ENCODE assay signal across 8 cellular contexts in the genomic region with DNA sequence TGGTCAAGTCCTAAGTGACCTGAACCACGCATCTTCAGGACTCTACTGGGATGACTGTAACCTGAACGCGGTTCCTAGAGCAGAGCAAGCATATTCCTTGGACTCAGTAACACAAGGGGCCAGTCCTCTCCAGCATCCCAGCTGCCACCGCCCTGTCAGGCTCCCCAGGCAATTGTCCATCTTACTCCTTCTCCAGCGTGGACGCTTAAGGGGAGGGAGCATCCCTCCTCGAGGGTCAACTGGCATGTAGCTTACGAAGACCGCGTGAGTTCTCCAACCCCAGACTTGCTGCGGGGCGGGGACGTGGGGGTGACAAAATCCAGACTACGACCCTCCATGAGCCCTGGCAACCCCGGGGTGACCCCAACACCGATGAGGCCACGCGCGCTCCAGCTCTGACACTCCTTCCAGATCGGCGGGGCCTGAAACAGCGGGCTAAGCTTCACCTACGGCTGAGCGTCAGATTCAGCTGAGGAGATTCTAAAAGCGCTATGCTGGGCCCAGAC. TPM values are rescaled to one million over a fixed set of nuclear protein-coding genes. Genes with fewer than 3 reads are reported as not detected.
DNase-seq lines count a peak whose midpoint lies in the region; ATAC-seq and TF ChIP-seq lines count a peak whose summit lies in the region.

No MANE protein-coding gene starts in this region.

- no peaks in the 10 kb centered on the region for H3K9me3 ChIP-seq in SU-DHL-6 (ENCODE audit: insufficient read depth, low read length)
- H3K9me3 ChIP-seq in esophagus muscularis mucosa, result no peaks in the 10 kb centered on the region

- no peaks in the 10 kb centered on the region for H4K20me1 ChIP-seq in SU-DHL-6 (ENCODE audit: low read depth, low read length)

- peak overlapping the region; percentile 42 for H2AFZ ChIP-seq in SU-DHL-6 (ENCODE audit: low read depth, low read length, severe bottlenecking)

- H3K27ac Mint-ChIP-seq in nephron, result peak overlapping the region; percentile 73 to 93 (median 89)

- peak; percentile 8 for ATAC-seq in HG03571 (IDR thresholded peaks at IDR 0.05; ENCODE audit: unreplicated experiment)

- H3K9me3 Mint-ChIP-seq in nephron, result no peaks in the 10 kb centered on the region

- H3K9me2 ChIP-seq in SU-DHL-6 (replicated peaks; ENCODE audit: insufficient read depth, low read length), result no peaks in the 10 kb centered on the region

- H3K27ac ChIP-seq in SU-DHL-6 (ENCODE audit: low read depth, low read length), result peak overlapping the region; percentile 75
- H3K27ac ChIP-seq in esophagus muscularis mucosa (replicated peaks in 1 of 4), result peak overlapping the region; percentile 78 to 95 (median 88)

- peaks cover 14 to 36% (median 31%) of the 10 kb centered on the region in 4 donors for H3K4me1 ChIP-seq in esophagus muscularis mucosa

- DNase-seq in stimulated activated CD8-positive, alpha-beta memory T cell treated with anti-CD3 and anti-CD28 coated beads, Interleukin-12 subunit alpha, Interleukin-12 subunit beta, amount 100 ng/mL, for 4 hours (ENCODE audit: low read depth), result peak; percentile 1
- DNase-seq in stimulated activated CD8-positive, alpha-beta memory T cell treated with anti-CD3 and anti-CD28 coated beads, Interleukin-4, amount 100 ng/mL, for 48 hours, result no peak
- DNase-seq in esophagus muscularis mucosa (ENCODE audit: extremely low spot score) (no peak), T1000 (lab: John Stamatoyannopoulos, UW) (no peak), KBM-7 (no peak)

- no peak for TF ChIP-seq POLR2A in esophagus muscularis mucosa (IDR thresholded peaks at IDR 0.05; ENCODE audit: low read depth)

- in situ Hi-C loops in KBM-7 (cut with MboI; ENCODE audit: low pct_unique_long_range_greater_than_20kb, low sequenced_read_pairs), result no loop called here

- peaks cover 52% of the 10 kb centered on the region for H3K79me2 ChIP-seq in SU-DHL-6 (ENCODE audit: insufficient read depth, low read length)

- H3K27me3 ChIP-seq in SU-DHL-6 (ENCODE audit: low read length), result no peaks in the 10 kb centered on the region
- H3K27me3 ChIP-seq in esophagus muscularis mucosa, result no peaks in the 10 kb centered on the region

- peaks cover 21% of the 10 kb centered on the region for H3K4me1 Mint-ChIP-seq in nephron

- H3K36me3 Mint-ChIP-seq in nephron (ENCODE audit: low read depth), result peaks cover 12% of the 10 kb centered on the region

- H3K9ac ChIP-seq in SU-DHL-6 (ENCODE audit: low read length), result peak overlapping the region; percentile 94

- H3K4me3 Mint-ChIP-seq in nephron, result peak overlapping the region; percentile 93 to 98 (median 97)

- intact Hi-C loops in esophagus muscularis mucosa (cut with DNase I), result loop anchor here (5.0 kb wide), 1 partner anchor 45 kb away; no protein-coding TSS in a partner anchor

- TF ChIP-seq EP300 in esophagus muscularis mucosa (IDR thresholded peaks at IDR 0.05), result no peak

- WGBS in esophagus muscularis mucosa, result 10% methylated on average over 4 of the region's 25 CpGs

- H3K27me3 Mint-ChIP-seq in nephron (ENCODE audit: low read depth), result no peaks in the 10 kb centered on the region

- H3K4me3 ChIP-seq in SU-DHL-6 (ENCODE audit: insufficient read depth, low read length, poor library complexity, severe bottlenecking) (peak overlapping the region; percentile 69), esophagus muscularis mucosa (peak overlapping the region; percentile 64 to 75 (median 66))

- peaks cover 14% of the 10 kb centered on the region for H3F3A ChIP-seq in SU-DHL-6 (ENCODE audit: insufficient read depth)

- H3K36me3 ChIP-seq in SU-DHL-6 (ENCODE audit: low read length) (peaks cover 3% of the 10 kb centered on the region; the same call in 1 of the 2 replicates), esophagus muscularis mucosa (peaks cover 0 to 13% (median 4%) of the 10 kb centered on the region in 4 donors)

- no peak for TF ChIP-seq CTCF in SU-DHL-6 (IDR thresholded peaks at IDR 0.05; ENCODE audit: insufficient read depth, low read length, poor library complexity, severe bottlenecking)
- TF ChIP-seq CTCF in esophagus muscularis mucosa (IDR thresholded peaks at IDR 0.05), result no peak
- TF ChIP-seq CTCF in nephron (IDR thresholded peaks at IDR 0.05; ENCODE audit: unreplicated experiment in 3 of 3), result no peak

- H3K4me2 ChIP-seq in SU-DHL-6 (ENCODE audit: low read depth, low read length, poor library complexity, severe bottlenecking), result peak overlapping the region; percentile 89

RNA-seq across cellular contexts. Expression of gene MTHFD1, which starts 0.9 kb away (rescaled TPM):
- total RNA-seq in esophagus muscularis mucosa, result 10 to 100 TPM; 33.3 to 39.9 (median 35.8) TPM
